ENCODE assay signal across 1 cellular context in genomic region chr4:182620111-182620980, GRCh38.
TF ChIP-seq lines count a peak whose summit lies in the region.

No MANE protein-coding gene starts in this region.

TF ChIP-seq in GM23338, 12 proteins besides CTCF, POLR2A, EP300 and RAD21 (continued from another document):
- TF ChIP-seq REST (IDR thresholded peaks at IDR 0.05; ENCODE audit: unreplicated experiment) (no peak), ZNF114 (CRISPR knock-in tag; IDR thresholded peaks at IDR 0.05) (no peak), ZNF462 (CRISPR knock-in tag; IDR thresholded peaks at IDR 0.05) (no peak), CREB1 (CRISPR knock-in tag; IDR thresholded peaks at IDR 0.05; ENCODE audit: low read depth) (no peak), NANOG (IDR thresholded peaks at IDR 0.05; ENCODE audit: borderline replicate concordance) (no peak), ZNF331 (CRISPR knock-in tag; IDR thresholded peaks at IDR 0.05; ENCODE audit: low read depth) (no peak), EZH2 (IDR thresholded peaks at IDR 0.05; ENCODE audit: low read depth, unreplicated experiment) (no peak)
